Comparison of ENCODE assay signal across 16 cellular contexts in the genomic region with DNA sequence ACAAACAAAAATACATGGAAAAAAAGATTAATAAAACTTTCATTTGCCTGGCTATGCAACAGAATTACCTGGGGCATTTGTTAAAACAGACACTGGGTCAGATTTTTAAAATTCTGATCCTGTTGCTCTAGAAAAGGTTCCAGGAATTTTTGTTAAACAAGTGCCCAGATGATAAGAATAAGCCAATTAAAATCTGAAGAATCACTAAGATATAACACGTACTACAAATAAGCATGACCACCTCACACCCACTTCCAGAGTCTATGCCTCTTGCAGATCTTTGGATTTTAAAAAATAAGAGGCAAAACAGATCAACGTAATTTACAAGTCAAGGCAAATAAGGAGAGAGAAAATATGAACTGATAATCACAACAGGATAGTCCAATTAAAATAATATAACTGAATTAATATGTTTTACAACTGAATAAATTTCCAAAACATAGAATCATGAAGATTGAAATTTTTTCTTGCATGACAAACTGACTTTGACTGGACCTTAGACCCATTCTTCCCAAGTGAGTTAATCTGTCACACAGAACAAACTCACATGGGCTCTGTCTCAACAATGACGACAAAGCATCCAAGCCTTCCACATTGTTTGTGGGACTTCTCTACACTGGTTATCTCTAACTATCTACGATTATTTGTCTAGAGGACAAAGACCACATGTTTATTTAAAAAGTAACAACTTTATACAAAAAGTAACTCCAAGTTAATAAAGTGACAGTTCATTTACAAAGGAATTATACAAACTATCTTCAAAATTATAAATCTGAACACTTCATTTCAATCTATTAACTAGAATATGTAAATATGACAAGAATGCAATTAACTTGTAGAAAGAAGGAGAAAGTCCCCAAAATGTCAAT.
"Had no signal": no experiment of that assay in that cellular context is flagged by ENCODE, and none has a peak within 500 bp of the region (broad histone marks: within the 10 kb centered on the region; RNA-seq: fewer than 3 reads in every experiment).

No MANE protein-coding gene starts in this region.

- H3K27ac Mint-ChIP-seq: activated CD4-positive, alpha-beta memory T cell treated with anti-CD3 and anti-CD28 coated beads, Interleukin-2, amount 10 ng/mL, durations not matched to agents 7 days and 5 days; activated naive CD8-positive, alpha-beta T cell treated with anti-CD3 and anti-CD28 coated beads, Interleukin-2, amount 10 ng/mL, durations not matched to agents 7 days and 5 days; memory B cell had no signal

- H3K4me1 ChIP-seq: thyroid gland had no signal

- H3K9me3 ChIP-seq: pancreas, stomach, thyroid gland had no signal

- DNase-seq: activated CD4-positive, alpha-beta memory T cell treated with anti-CD3 and anti-CD28 coated beads, Interleukin-2, amount 10 ng/mL, durations not matched to agents 7 days and 5 days; activated CD4-positive, alpha-beta T cell treated with anti-CD3 and anti-CD28 coated beads for 1 hour; activated gamma-delta T cell treated with Interleukin-2 at 50 U/mL for 16 hours; activated naive CD8-positive, alpha-beta T cell treated with anti-CD3 and anti-CD28 coated beads, Interleukin-2, amount 10 ng/mL, durations not matched to agents 7 days and 5 days; activated T-cell treated with anti-CD3 and anti-CD28 coated beads, Interleukin-2, amount 50 U/mL, for 48 hours; anterior cingulate cortex; cerebellar nuclear complex; dermis blood vessel endothelial cell; hypothalamus; left cardiac atrium; pancreas; retina; stomach; thyroid gland had no signal

- H3K27ac ChIP-seq: pancreas, stomach, thyroid gland had no signal

- H3K27me3 ChIP-seq: pancreas, stomach, thyroid gland had no signal

- H3K4me3 ChIP-seq: pancreas, stomach, thyroid gland had no signal

- ATAC-seq: pancreas had no signal

- H3K27me3 Mint-ChIP-seq: activated CD4-positive, alpha-beta memory T cell treated with anti-CD3 and anti-CD28 coated beads, Interleukin-2, amount 10 ng/mL, durations not matched to agents 7 days and 5 days; activated naive CD8-positive, alpha-beta T cell treated with anti-CD3 and anti-CD28 coated beads, Interleukin-2, amount 10 ng/mL, durations not matched to agents 7 days and 5 days; memory B cell had no signal

- H3K4me1 Mint-ChIP-seq: activated CD4-positive, alpha-beta memory T cell treated with anti-CD3 and anti-CD28 coated beads, Interleukin-2, amount 10 ng/mL, durations not matched to agents 7 days and 5 days; neural crest cell had no signal

- H3K4me3 Mint-ChIP-seq: activated CD4-positive, alpha-beta memory T cell treated with anti-CD3 and anti-CD28 coated beads, Interleukin-2, amount 10 ng/mL, durations not matched to agents 7 days and 5 days; activated naive CD8-positive, alpha-beta T cell treated with anti-CD3 and anti-CD28 coated beads, Interleukin-2, amount 10 ng/mL, durations not matched to agents 7 days and 5 days; memory B cell; neural crest cell had no signal
